Comparison of ENCODE assay signal across 1 cellular context in the genomic region with DNA sequence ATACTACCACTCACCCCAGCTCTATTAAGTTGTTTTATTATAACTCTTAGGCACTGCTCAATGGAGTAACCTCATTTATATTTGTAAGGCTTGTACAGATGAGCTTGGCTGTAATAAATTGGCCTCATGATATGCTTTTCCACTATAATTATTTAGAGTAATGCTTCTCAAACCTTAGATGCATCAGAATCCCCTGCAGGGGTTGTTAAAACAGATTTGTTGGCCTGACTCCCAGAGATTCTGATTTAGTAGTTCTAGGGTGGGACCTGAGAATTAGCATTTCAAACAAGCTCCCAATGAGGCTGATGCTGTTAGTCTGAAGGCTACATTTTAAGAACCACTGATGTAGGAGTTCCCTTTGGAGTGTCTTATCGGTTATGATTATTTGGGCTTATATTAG.
TF ChIP-seq lines count a peak whose summit lies in the region.

No MANE protein-coding gene starts in this region.

TF ChIP-seq in GM23338, 12 proteins besides CTCF, POLR2A, EP300 and RAD21 (continued from another document):
- no peak for TF ChIP-seq ETS1 (IDR thresholded peaks at IDR 0.05)
- TF ChIP-seq NANOG (IDR thresholded peaks at IDR 0.05; ENCODE audit: borderline replicate concordance): no peak
- no peak for TF ChIP-seq STAT1 (IDR thresholded peaks at IDR 0.05; ENCODE audit: unreplicated experiment)
- no peak for TF ChIP-seq ZNF462 (CRISPR knock-in tag; IDR thresholded peaks at IDR 0.05)
- no peak for TF ChIP-seq JUNB (IDR thresholded peaks at IDR 0.05; ENCODE audit: unreplicated experiment)
- TF ChIP-seq EZH2phosphoT487 (IDR thresholded peaks at IDR 0.05; ENCODE audit: unreplicated experiment): no peak
- TF ChIP-seq, protein P1, sequence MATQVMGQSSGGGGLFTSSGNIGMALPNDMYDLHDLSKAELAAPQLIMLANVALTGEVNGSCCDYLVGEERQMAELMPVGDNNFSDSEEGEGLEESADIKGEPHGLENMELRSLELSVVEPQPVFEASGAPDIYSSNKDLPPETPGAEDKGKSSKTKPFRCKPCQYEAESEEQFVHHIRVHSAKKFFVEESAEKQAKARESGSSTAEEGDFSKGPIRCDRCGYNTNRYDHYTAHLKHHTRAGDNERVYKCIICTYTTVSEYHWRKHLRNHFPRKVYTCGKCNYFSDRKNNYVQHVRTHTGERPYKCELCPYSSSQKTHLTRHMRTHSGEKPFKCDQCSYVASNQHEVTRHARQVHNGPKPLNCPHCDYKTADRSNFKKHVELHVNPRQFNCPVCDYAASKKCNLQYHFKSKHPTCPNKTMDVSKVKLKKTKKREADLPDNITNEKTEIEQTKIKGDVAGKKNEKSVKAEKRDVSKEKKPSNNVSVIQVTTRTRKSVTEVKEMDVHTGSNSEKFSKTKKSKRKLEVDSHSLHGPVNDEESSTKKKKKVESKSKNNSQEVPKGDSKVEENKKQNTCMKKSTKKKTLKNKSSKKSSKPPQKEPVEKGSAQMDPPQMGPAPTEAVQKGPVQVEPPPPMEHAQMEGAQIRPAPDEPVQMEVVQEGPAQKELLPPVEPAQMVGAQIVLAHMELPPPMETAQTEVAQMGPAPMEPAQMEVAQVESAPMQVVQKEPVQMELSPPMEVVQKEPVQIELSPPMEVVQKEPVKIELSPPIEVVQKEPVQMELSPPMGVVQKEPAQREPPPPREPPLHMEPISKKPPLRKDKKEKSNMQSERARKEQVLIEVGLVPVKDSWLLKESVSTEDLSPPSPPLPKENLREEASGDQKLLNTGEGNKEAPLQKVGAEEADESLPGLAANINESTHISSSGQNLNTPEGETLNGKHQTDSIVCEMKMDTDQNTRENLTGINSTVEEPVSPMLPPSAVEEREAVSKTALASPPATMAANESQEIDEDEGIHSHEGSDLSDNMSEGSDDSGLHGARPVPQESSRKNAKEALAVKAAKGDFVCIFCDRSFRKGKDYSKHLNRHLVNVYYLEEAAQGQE (IDR thresholded peaks at IDR 0.05; ENCODE audit: unreplicated experiment): no peak
- no peak for TF ChIP-seq CREB1 (CRISPR knock-in tag; IDR thresholded peaks at IDR 0.05; ENCODE audit: low read depth)
